21 cellular contexts compared by ENCODE assay signal in genomic region chr19:11541238-11541637, GRCh38. TPM values are rescaled to one million over a fixed set of nuclear protein-coding genes. Genes with fewer than 3 reads are reported as not detected.
A peak's percentile ranks its signal among the peaks of the same experiment; 100 is the strongest.
DNase-seq lines count a peak whose midpoint lies in the region; ATAC-seq, FAIRE-seq and TF ChIP-seq lines count a peak whose summit lies in the region.
"Had no signal": no experiment of that assay in that cellular context is flagged by ENCODE, and none has a peak within 500 bp of the region (broad histone marks: within the 10 kb centered on the region; RNA-seq: fewer than 3 reads in every experiment).

No MANE protein-coding gene starts in this region.

- H3K27me3 Mint-ChIP-seq in stimulated activated naive CD8-positive, alpha-beta T cell treated with anti-CD3 and anti-CD28 coated beads, Interleukin-15, amount 100 ng/mL, for 72 hours = peaks cover 36% of the 10 kb centered on the region

- no peaks in the 10 kb centered on the region for H3K36me3 ChIP-seq in GM12878 (ENCODE audit: control insufficient read depth in 2 of 2, insufficient read depth in 2 of 2, low read length in 1 of 2)
- H3K36me3 ChIP-seq in rectal smooth muscle tissue (ENCODE audit: control insufficient read depth, insufficient read depth, low read length) = no peaks in the 10 kb centered on the region
- H3K36me3 ChIP-seq in brain microvascular endothelial cell (replicated peaks) = no peaks in the 10 kb centered on the region
- H3K36me3 ChIP-seq: HAP-1 had no signal

- 0 out of 6 replicates have a peak, but pooled peaks of 1 of the 3 experiments have one; percentile 9 for TF ChIP-seq CTCF in GM12878 (IDR thresholded peaks at IDR 0.05 in 2 of 3, conservative IDR thresholded peaks at IDR 0.05 in 1 of 3; ENCODE audit: control insufficient read depth in 2 of 3, extremely low read depth in 1 of 3, insufficient read depth in 1 of 3, low read depth in 3 of 3, low read length in 3 of 3)
- TF ChIP-seq CTCF in brain microvascular endothelial cell (IDR thresholded peaks at IDR 0.05; ENCODE audit: low read depth, low read length, missing control alignments) = no peak

- TF ChIP-seq EP300 in GM12878 (IDR thresholded peaks at IDR 0.05; ENCODE audit: borderline replicate concordance in 1 of 2, control insufficient read depth in 1 of 2, low read depth in 2 of 2, low read length in 2 of 2) = no peak

- H3K27me3 ChIP-seq in GM12878 (replicated peaks in 1 of 2; ENCODE audit: control insufficient read depth in 2 of 2, insufficient read depth in 2 of 2, low read length in 1 of 2) (no peaks in the 10 kb centered on the region), rectal smooth muscle tissue (ENCODE audit: control insufficient read depth, insufficient read depth, low read length) (peaks cover 5% of the 10 kb centered on the region), brain microvascular endothelial cell (replicated peaks) (no peaks in the 10 kb centered on the region)

- H3K9me3 Mint-ChIP-seq in stimulated activated naive CD8-positive, alpha-beta T cell treated with anti-CD3 and anti-CD28 coated beads, Interleukin-15, amount 100 ng/mL, for 72 hours = no peaks in the 10 kb centered on the region
- H3K9me3 Mint-ChIP-seq: activated CD4-positive, alpha-beta T cell treated with anti-CD3 and anti-CD28 coated beads, Interleukin-2, amount 10 ng/mL, durations not matched to agents 7 days and 5 days; CD8-positive, alpha-beta T cell; naive thymus-derived CD4-positive, alpha-beta T cell had no signal

- SMC1A ChIA-PET in GM12878 (lab: Charles Lee; ENCODE audit: uncharacterized antibody, unreplicated experiment) = no interaction called here

- TF ChIP-seq POLR2A in GM12878 (IDR thresholded peaks at IDR 0.05; ENCODE audit: low read depth, low read length) = no peak

- no peak for FAIRE-seq in GM12878 (lab: Jason Lieb, UNC)
- FAIRE-seq: TTC549 had no signal

- BruUV-seq in GM12878 (replicated peaks; lab: Mats Ljungman, UMichigan) = no TSS peak

- no peaks in the 10 kb centered on the region for H4K20me1 ChIP-seq in GM12878 (ENCODE audit: control insufficient read depth, insufficient read depth)

- ATAC-seq in GM18861 (IDR thresholded peaks at IDR 0.05; ENCODE audit: unreplicated experiment) (peak; percentile 45), GM12878 (peak; percentile 81)
- no peak for ATAC-seq in stimulated activated naive CD8-positive, alpha-beta T cell treated with anti-CD3 and anti-CD28 coated beads, Interleukin-15, amount 100 ng/mL, for 72 hours
- ATAC-seq: CD8-positive, alpha-beta T cell; naive thymus-derived CD4-positive, alpha-beta T cell had no signal

- TF ChIP-seq RAD21 in GM12878 (IDR thresholded peaks at IDR 0.05; ENCODE audit: insufficient read depth, low read depth, low read length) = no peak

- H3K9me3 ChIP-seq in GM12878 (replicated peaks; ENCODE audit: control insufficient read depth, insufficient read depth, low read length) = no peaks in the 10 kb centered on the region
- H3K9me3 ChIP-seq: HAP-1 had no signal

- RAD21 ChIA-PET in GM12878 (lab: Charles Lee; ENCODE audit: unreplicated experiment) = no interaction called here

- H2AFZ ChIP-seq in GM12878 (ENCODE audit: control insufficient read depth, low read depth, low read length) = no peak overlapping the region
- H2AFZ ChIP-seq: parathyroid adenoma had no signal

- H3K4me1 ChIP-seq in GM12878 (ENCODE audit: control insufficient read depth, insufficient read depth, low read length) (peaks cover 4% of the 10 kb centered on the region), rectal smooth muscle tissue (ENCODE audit: control insufficient read depth, insufficient read depth, low read length) (peaks cover 11% of the 10 kb centered on the region)
- H3K4me1 ChIP-seq: HAP-1, parathyroid adenoma had no signal

- H3K27ac ChIP-seq in GM12878 (ENCODE audit: control insufficient read depth, insufficient read depth) = no peak overlapping the region
- peak overlapping the region; percentile 100 for H3K27ac ChIP-seq in rectal smooth muscle tissue (ENCODE audit: low read depth, low read length)
- no peak overlapping the region for H3K27ac ChIP-seq in brain microvascular endothelial cell
- H3K27ac ChIP-seq: parathyroid adenoma, skin epidermis had no signal

- H3K4me1 Mint-ChIP-seq in stimulated activated naive CD8-positive, alpha-beta T cell treated with anti-CD3 and anti-CD28 coated beads, Interleukin-15, amount 100 ng/mL, for 72 hours = peaks cover 19% of the 10 kb centered on the region

- POLR2A ChIA-PET in GM12878 (lab: Charles Lee) = no interaction called here

- no peak overlapping the region for H3K9ac ChIP-seq in GM12878 (ENCODE audit: control insufficient read depth, insufficient read depth, low read length)
- no peak overlapping the region for H3K9ac ChIP-seq in rectal smooth muscle tissue (ENCODE audit: low read length)
- H3K9ac ChIP-seq: parathyroid adenoma had no signal

- no peak overlapping the region for H3K27ac Mint-ChIP-seq in stimulated activated naive CD8-positive, alpha-beta T cell treated with anti-CD3 and anti-CD28 coated beads, Interleukin-15, amount 100 ng/mL, for 72 hours
- H3K27ac Mint-ChIP-seq: activated CD4-positive, alpha-beta T cell treated with anti-CD3 and anti-CD28 coated beads, Interleukin-2, amount 10 ng/mL, durations not matched to agents 7 days and 5 days; CD8-positive, alpha-beta T cell; naive thymus-derived CD4-positive, alpha-beta T cell had no signal

- H3K79me2 ChIP-seq in GM12878 (ENCODE audit: control insufficient read depth, insufficient read depth, low read length) = no peaks in the 10 kb centered on the region
- H3K79me2 ChIP-seq: parathyroid adenoma had no signal

- DNase-seq in GM12878 (ENCODE audit: low read depth, low spot score) = no peak
- DNase-seq in stimulated activated naive CD8-positive, alpha-beta T cell treated with anti-CD3 and anti-CD28 coated beads, Interleukin-15, amount 100 ng/mL, for 72 hours = no peak
- no peak for DNase-seq in brain microvascular endothelial cell
- no peak for DNase-seq in DMS53 (lab: John Stamatoyannopoulos, UW)
- DNase-seq: activated CD4-positive, alpha-beta T cell treated with anti-CD3 and anti-CD28 coated beads, Interleukin-2, amount 10 ng/mL, durations not matched to agents 7 days and 5 days; amygdala; CD8-positive, alpha-beta T cell; DND-41; effector memory CD4-positive, alpha-beta T cell; islet precursor cell; naive thymus-derived CD4-positive, alpha-beta T cell; NCI-H187; stimulated activated CD4-positive, alpha-beta T cell treated with anti-CD3 and anti-CD28 coated beads, Interleukin-2, amount 100 ng/mL, for 48 hours had no signal

- no peak overlapping the region for H3K4me2 ChIP-seq in GM12878 (ENCODE audit: control insufficient read depth, insufficient read depth)

- CTCF ChIA-PET in GM12878 (lab: Yijun Ruan, JAX) = no interaction called here

- H3K4me3 ChIP-seq in GM12878 (no peak overlapping the region), rectal smooth muscle tissue (ENCODE audit: low read length) (peak overlapping the region; percentile 68), brain microvascular endothelial cell (ENCODE audit: low read depth, low read length) (no peak overlapping the region)
- H3K4me3 ChIP-seq: HAP-1, lung, skin epidermis had no signal

- 8% methylated on average over 3 of the region's 3 CpGs for WGBS in GM12878 (ENCODE audit: insufficient coverage, insufficient replicate concordance, low lambda C conversion rate, missing lambda C conversion rate)

- H3K4me3 Mint-ChIP-seq in stimulated activated naive CD8-positive, alpha-beta T cell treated with anti-CD3 and anti-CD28 coated beads, Interleukin-15, amount 100 ng/mL, for 72 hours = no peak overlapping the region
- H3K4me3 Mint-ChIP-seq: activated CD4-positive, alpha-beta T cell treated with anti-CD3 and anti-CD28 coated beads, Interleukin-2, amount 10 ng/mL, durations not matched to agents 7 days and 5 days; CD8-positive, alpha-beta T cell; naive thymus-derived CD4-positive, alpha-beta T cell had no signal

- in situ Hi-C loops in GM12878 (cut with MboI) = no loop called here
- in situ Hi-C loops in brain microvascular endothelial cell (cut with HindIII; ENCODE audit: low pct_ligation_motif_present, low sequenced_read_pairs) = no loop called here

- intact Hi-C loops in GM12878 (cut with micrococcal nuclease; ENCODE audit: unreplicated experiment) = no loop called here

RNA-seq across cellular contexts. Expression of gene CNN1, which starts 2.6 kb away (rescaled TPM):
- 0.40 TPM in 1 of 2 replicates, not detected in the other for total RNA-seq in GM12878 (2013; cell fraction: nucleolus; rRNA removed)
- total RNA-seq in GM12878 (2014; rRNA removed) = 0.40 and 0.71 TPM in 2 replicates
- total RNA-seq in GM12878 (2014; rRNA removed; fragmentation: Illumina TruSeq; extraction: Trizol) = 0.31 and 0.46 TPM in 2 replicates
- total RNA-seq in GM12878 (2021) = 0.44 and 0.48 TPM in 2 replicates
- polyA plus RNA-seq in GM12878 (2011; ENCODE audit: low read depth) = 0.25 TPM
- 0.15 and 0.19 TPM in 2 replicates for polyA plus RNA-seq in GM12878 (2011; rRNA removed)
- polyA plus RNA-seq in GM12878 (2011; cell fraction: cytosol; rRNA removed) = 0.12 and 0.16 TPM in 2 replicates
- not detected in 2 replicates for polyA plus RNA-seq in GM12878 (2011; cell fraction: nucleus; rRNA removed)
- 0.20 and 0.55 TPM in 2 replicates for polyA plus RNA-seq in GM12878 (2012)
- polyA plus RNA-seq in GM12878 (2014; fragmentation: Illumina TruSeq; extraction: Trizol) = 0.19 TPM in 1 of 2 replicates, not detected in the other
- under 1 TPM; 0.03 to 0.04 TPM for polyA plus RNA-seq in GM12878 (2014; fragmentation: Nextera tagmentation; extraction: Ambion mirVana)
- polyA plus RNA-seq in GM12878 (2014; rRNA removed) = 0.22 and 0.55 TPM in 2 replicates
- polyA plus RNA-seq in GM12878 (2016; fragmentation: Nextera tagmentation; extraction: Ambion mirVana) = under 1 TPM in 1 of 2 experiments, not detected in 1; 0.58 TPM
- 0.82 TPM in 1 of 2 replicates, not detected in the other for polyA minus RNA-seq in GM12878 (2011; rRNA and poly(A)+ RNA removed)
- not detected in 2 replicates for polyA minus RNA-seq in GM12878 (2011; cell fraction: cytosol; rRNA and poly(A)+ RNA removed)
- not detected in 2 replicates for polyA minus RNA-seq in GM12878 (2011; cell fraction: nucleus; rRNA and poly(A)+ RNA removed)
- total RNA-seq: activated CD4-positive, alpha-beta T cell treated with anti-CD3 and anti-CD28 coated beads, Interleukin-2, amount 10 ng/mL, durations not matched to agents 7 days and 5 days; CD8-positive, alpha-beta T cell; naive thymus-derived CD4-positive, alpha-beta T cell; NCI-H460 had no signal
- polyA plus RNA-seq: naive thymus-derived CD4-positive, alpha-beta T cell had no signal

RNA-seq across cellular contexts. Expression of gene ECSIT, which starts 12.3 kb away (rescaled TPM):
- 19.2 and 23.6 TPM in 2 replicates for total RNA-seq in GM12878 (2013; cell fraction: nucleolus; rRNA removed)
- total RNA-seq in GM12878 (2014; rRNA removed) (56.8 and 59.6 TPM in 2 replicates), GM12878 (2014; rRNA removed; fragmentation: Illumina TruSeq; extraction: Trizol) (20.0 and 24.0 TPM in 2 replicates), GM12878 (2021) (52.7 and 54.6 TPM in 2 replicates)
- polyA plus RNA-seq in GM12878 (2011; ENCODE audit: low read depth) = 13.4 TPM
- polyA plus RNA-seq in GM12878 (2011; rRNA removed) (23.9 and 46.7 TPM in 2 replicates), GM12878 (2014; fragmentation: Illumina TruSeq; extraction: Trizol) (5.7 and 24.0 TPM in 2 replicates), GM12878 (2014; fragmentation: Nextera tagmentation; extraction: Ambion mirVana) (1 to 10 TPM; 1.0 to 4.9 TPM), GM12878 (2014; rRNA removed) (40.3 and 50.2 TPM in 2 replicates), GM12878 (2016; fragmentation: Nextera tagmentation; extraction: Ambion mirVana) (10 to 100 TPM; 42.3 to 43.6 TPM)
- polyA plus RNA-seq in GM12878 (2011; cell fraction: cytosol; rRNA removed) = 81.8 and 91.6 TPM in 2 replicates
- 67.1 and 69.0 TPM in 2 replicates for polyA plus RNA-seq in GM12878 (2011; cell fraction: nucleus; rRNA removed)
- polyA plus RNA-seq in GM12878 (2012) = 30.1 and 30.5 TPM in 2 replicates
- 75.5 and 94.3 TPM in 2 replicates for polyA minus RNA-seq in GM12878 (2011; rRNA and poly(A)+ RNA removed)
- 30.3 and 35.7 TPM in 2 replicates for polyA minus RNA-seq in GM12878 (2011; cell fraction: cytosol; rRNA and poly(A)+ RNA removed)
- 10.9 and 16.4 TPM in 2 replicates for polyA minus RNA-seq in GM12878 (2011; cell fraction: nucleus; rRNA and poly(A)+ RNA removed)

RNA-seq across cellular contexts. Expression of gene ELOF1, which starts 17.8 kb away (rescaled TPM):
- 15.3 and 21.9 TPM in 2 replicates for total RNA-seq in GM12878 (2013; cell fraction: nucleolus; rRNA removed)
- total RNA-seq in GM12878 (2014; rRNA removed) = 75.7 and 81.2 TPM in 2 replicates
- total RNA-seq in GM12878 (2014; rRNA removed; fragmentation: Illumina TruSeq; extraction: Trizol) = 89.0 and 98.0 TPM in 2 replicates
- 85.1 and 88.2 TPM in 2 replicates for total RNA-seq in GM12878 (2021)
- 27.8 TPM for polyA plus RNA-seq in GM12878 (2011; ENCODE audit: low read depth)
- polyA plus RNA-seq in GM12878 (2011; rRNA removed) = 24.6 and 37.9 TPM in 2 replicates
- polyA plus RNA-seq in GM12878 (2011; cell fraction: cytosol; rRNA removed) = 95.7 and 121 TPM in 2 replicates
- 54.4 and 68.3 TPM in 2 replicates for polyA plus RNA-seq in GM12878 (2011; cell fraction: nucleus; rRNA removed)
- 68.6 and 69.1 TPM in 2 replicates for polyA plus RNA-seq in GM12878 (2012)
- polyA plus RNA-seq in GM12878 (2014; fragmentation: Illumina TruSeq; extraction: Trizol) = 56.3 and 97.7 TPM in 2 replicates
- 10 to 100 TPM; 11.7 to 28.6 TPM for polyA plus RNA-seq in GM12878 (2014; fragmentation: Nextera tagmentation; extraction: Ambion mirVana)
- polyA plus RNA-seq in GM12878 (2014; rRNA removed) = 106 and 127 TPM in 2 replicates
- 100 to 1,000 TPM; 118 to 124 TPM for polyA plus RNA-seq in GM12878 (2016; fragmentation: Nextera tagmentation; extraction: Ambion mirVana)
- polyA minus RNA-seq in GM12878 (2011; rRNA and poly(A)+ RNA removed) = 28.5 and 59.0 TPM in 2 replicates
- polyA minus RNA-seq in GM12878 (2011; cell fraction: cytosol; rRNA and poly(A)+ RNA removed) = 21.9 and 29.0 TPM in 2 replicates
- 14.0 and 29.9 TPM in 2 replicates for polyA minus RNA-seq in GM12878 (2011; cell fraction: nucleus; rRNA and poly(A)+ RNA removed)

RNA-seq across cellular contexts. Expression of gene ZNF653, which starts 35.6 kb away (rescaled TPM):
- 21.0 and 22.1 TPM in 2 replicates for total RNA-seq in GM12878 (2013; cell fraction: nucleolus; rRNA removed)
- total RNA-seq in GM12878 (2014; rRNA removed) = 6.8 and 7.2 TPM in 2 replicates
- total RNA-seq in GM12878 (2014; rRNA removed; fragmentation: Illumina TruSeq; extraction: Trizol) = 4.3 and 5.2 TPM in 2 replicates
- total RNA-seq in GM12878 (2021) = 9.5 and 10.0 TPM in 2 replicates
- polyA plus RNA-seq in GM12878 (2011; ENCODE audit: low read depth) = 3.1 TPM
- polyA plus RNA-seq in GM12878 (2011; rRNA removed) = 9.5 and 13.2 TPM in 2 replicates
- polyA plus RNA-seq in GM12878 (2011; cell fraction: cytosol; rRNA removed) = 21.7 and 28.8 TPM in 2 replicates
- polyA plus RNA-seq in GM12878 (2011; cell fraction: nucleus; rRNA removed) = 34.5 and 38.5 TPM in 2 replicates
- 4.9 and 7.7 TPM in 2 replicates for polyA plus RNA-seq in GM12878 (2012)
- polyA plus RNA-seq in GM12878 (2014; fragmentation: Illumina TruSeq; extraction: Trizol) = 1.8 and 6.2 TPM in 2 replicates
- polyA plus RNA-seq in GM12878 (2014; fragmentation: Nextera tagmentation; extraction: Ambion mirVana) = not detected
- 8.1 and 11.2 TPM in 2 replicates for polyA plus RNA-seq in GM12878 (2014; rRNA removed)
- polyA plus RNA-seq in GM12878 (2016; fragmentation: Nextera tagmentation; extraction: Ambion mirVana) = 1 to 10 TPM; 2.2 to 2.8 TPM
- polyA minus RNA-seq in GM12878 (2011; rRNA and poly(A)+ RNA removed) = 5.5 and 10.6 TPM in 2 replicates
- polyA minus RNA-seq in GM12878 (2011; cell fraction: cytosol; rRNA and poly(A)+ RNA removed) = 1.9 and 7.0 TPM in 2 replicates
- polyA minus RNA-seq in GM12878 (2011; cell fraction: nucleus; rRNA and poly(A)+ RNA removed) = 8.1 and 14.7 TPM in 2 replicates

RNA-seq across cellular contexts. Expression of gene ACP5, which starts 36.2 kb away (rescaled TPM):
- total RNA-seq in GM12878 (2013; cell fraction: nucleolus; rRNA removed) = 91.9 and 97.0 TPM in 2 replicates
- total RNA-seq in GM12878 (2014; rRNA removed) = 70.0 TPM in 2 replicates
- 31.7 and 38.3 TPM in 2 replicates for total RNA-seq in GM12878 (2014; rRNA removed; fragmentation: Illumina TruSeq; extraction: Trizol)
- 43.6 and 46.9 TPM in 2 replicates for total RNA-seq in GM12878 (2021)
- 31.6 TPM for polyA plus RNA-seq in GM12878 (2011; ENCODE audit: low read depth)
- polyA plus RNA-seq in GM12878 (2011; rRNA removed) = 3.5 and 5.5 TPM in 2 replicates
- 6.6 and 9.2 TPM in 2 replicates for polyA plus RNA-seq in GM12878 (2011; cell fraction: cytosol; rRNA removed)
- polyA plus RNA-seq in GM12878 (2011; cell fraction: nucleus; rRNA removed) = 6.7 and 9.2 TPM in 2 replicates
- polyA plus RNA-seq in GM12878 (2012) = 75.9 and 86.6 TPM in 2 replicates
- 30.4 and 37.6 TPM in 2 replicates for polyA plus RNA-seq in GM12878 (2014; fragmentation: Illumina TruSeq; extraction: Trizol)
- 1 to 10 TPM; 1.0 to 2.2 TPM for polyA plus RNA-seq in GM12878 (2014; fragmentation: Nextera tagmentation; extraction: Ambion mirVana)
- 73.4 and 78.1 TPM in 2 replicates for polyA plus RNA-seq in GM12878 (2014; rRNA removed)
- 10 to 100 TPM; 35.9 to 36.0 TPM for polyA plus RNA-seq in GM12878 (2016; fragmentation: Nextera tagmentation; extraction: Ambion mirVana)
- 2.0 and 5.2 TPM in 2 replicates for polyA minus RNA-seq in GM12878 (2011; rRNA and poly(A)+ RNA removed)
- 0.94 and 1.4 TPM in 2 replicates for polyA minus RNA-seq in GM12878 (2011; cell fraction: cytosol; rRNA and poly(A)+ RNA removed)
- polyA minus RNA-seq in GM12878 (2011; cell fraction: nucleus; rRNA and poly(A)+ RNA removed) = 0.57 and 0.73 TPM in 2 replicates
- total RNA-seq: NCI-H460 had no signal
